29 cellular contexts compared by ENCODE assay signal in the genomic region with DNA sequence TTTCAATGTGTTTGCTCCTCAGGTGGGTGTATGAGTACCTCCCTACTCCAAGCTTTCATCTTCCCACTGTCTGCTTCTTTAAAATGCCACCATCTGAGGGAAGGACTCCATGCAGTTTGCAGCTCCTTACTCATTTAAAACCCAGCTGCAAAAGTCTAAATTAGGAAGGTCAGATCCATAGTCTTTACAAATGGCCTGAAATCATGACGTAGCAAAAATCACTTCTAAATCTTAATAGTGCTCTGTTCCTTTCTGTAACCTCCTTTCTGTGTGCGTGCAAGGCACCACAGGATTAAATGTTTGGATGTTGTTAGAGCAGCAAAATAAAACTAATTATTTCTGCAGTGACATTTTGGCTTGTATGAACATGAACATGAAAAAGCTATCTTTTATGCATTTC.
"Had no signal": no experiment of that assay in that cellular context is flagged by ENCODE, and none has a peak within 500 bp of the region (broad histone marks: within the 10 kb centered on the region; RNA-seq: fewer than 3 reads in every experiment).

No MANE protein-coding gene starts in this region.

- H3K9me3 ChIP-seq: ascending aorta, breast epithelium, gastrocnemius medialis had no signal

- DNase-seq: activated CD4-positive, alpha-beta memory T cell treated with anti-CD3 and anti-CD28 coated beads, Interleukin-2, amount 10 ng/mL, durations not matched to agents 7 days and 5 days; activated CD4-positive, alpha-beta T cell treated with anti-CD3 and anti-CD28 coated beads for 1 hour; activated CD4-positive, alpha-beta T cell treated with anti-CD3 and anti-CD28 coated beads for 4 hours; activated CD4-positive, alpha-beta T cell treated with anti-CD3 and anti-CD28 coated beads, Interleukin-2, amount 10 ng/mL, durations not matched to agents 7 days and 5 days; activated CD4-positive, alpha-beta T cell treated with anti-CD3 and anti-CD28 coated beads, Interleukin-2, amount 50 U/mL, for 4 hours; activated CD8-positive, alpha-beta memory T cell treated with anti-CD3 and anti-CD28 coated beads, Interleukin-2, amount 50 U/mL, for 48 hours; activated gamma-delta T cell; activated naive CD4-positive, alpha-beta T cell; activated naive CD4-positive, alpha-beta T cell treated with anti-CD3 and anti-CD28 coated beads, Interleukin-2, amount 10 ng/mL, durations not matched to agents 7 days and 5 days; activated naive CD8-positive, alpha-beta T cell treated with anti-CD3 and anti-CD28 coated beads, Interleukin-2, amount 10 ng/mL, durations not matched to agents 7 days and 5 days; activated T-cell treated with anti-CD3 and anti-CD28 coated beads for 4 hours; activated T-cell treated with anti-CD3 and anti-CD28 coated beads, Interleukin-2, amount 50 U/mL, for 24 hours; activated T-cell treated with anti-CD3 and anti-CD28 coated beads, Interleukin-2, amount 50 U/mL, for 72 hours; central memory CD4-positive, alpha-beta T cell; cerebellar nuclear complex; dorsolateral prefrontal cortex; effector memory CD4-positive, alpha-beta T cell; endodermal cell; foreskin fibroblast; gastrocnemius medialis; glutamatergic neuron; T-helper 2 cell had no signal

- H3K36me3 ChIP-seq: ascending aorta, breast epithelium, cardiac muscle cell, gastrocnemius medialis had no signal

- ATAC-seq: activated naive CD4-positive, alpha-beta T cell treated with anti-CD3 and anti-CD28 coated beads, Interleukin-2, amount 50 U/mL, for 72 hours; activated T-cell treated with anti-CD3 and anti-CD28 coated beads, Interleukin-2, amount 50 U/mL, for 72 hours; esophagus mucosa; gastrocnemius medialis; WTC11 had no signal

- H3K4me3 ChIP-seq: ascending aorta, breast epithelium, cardiac muscle cell, coronary artery, dorsolateral prefrontal cortex, gastrocnemius medialis had no signal

- H3K27me3 ChIP-seq: ascending aorta, breast epithelium, cardiac muscle cell, gastrocnemius medialis had no signal

- H3K27ac ChIP-seq: ascending aorta, breast epithelium, cardiac muscle cell, coronary artery, dorsolateral prefrontal cortex, gastrocnemius medialis had no signal
